In genomic region chr2:36370281-36370680, GRCh38 we compare ENCODE assay signal across 1 cellular context.
TF ChIP-seq lines count a peak whose summit lies in the region.

No MANE protein-coding gene starts in this region.

TF ChIP-seq in GM23338, 12 proteins besides CTCF, POLR2A, EP300 and RAD21 (continued from another document):
- TF ChIP-seq POLR2AphosphoS5 (IDR thresholded peaks at IDR 0.05; ENCODE audit: low read depth) (no peak), ZNF114 (CRISPR knock-in tag; IDR thresholded peaks at IDR 0.05) (no peak), JUNB (IDR thresholded peaks at IDR 0.05; ENCODE audit: unreplicated experiment) (no peak), STAT1 (IDR thresholded peaks at IDR 0.05; ENCODE audit: unreplicated experiment) (no peak), ZNF331 (CRISPR knock-in tag; IDR thresholded peaks at IDR 0.05; ENCODE audit: low read depth) (no peak)
- TF ChIP-seq, protein P1, sequence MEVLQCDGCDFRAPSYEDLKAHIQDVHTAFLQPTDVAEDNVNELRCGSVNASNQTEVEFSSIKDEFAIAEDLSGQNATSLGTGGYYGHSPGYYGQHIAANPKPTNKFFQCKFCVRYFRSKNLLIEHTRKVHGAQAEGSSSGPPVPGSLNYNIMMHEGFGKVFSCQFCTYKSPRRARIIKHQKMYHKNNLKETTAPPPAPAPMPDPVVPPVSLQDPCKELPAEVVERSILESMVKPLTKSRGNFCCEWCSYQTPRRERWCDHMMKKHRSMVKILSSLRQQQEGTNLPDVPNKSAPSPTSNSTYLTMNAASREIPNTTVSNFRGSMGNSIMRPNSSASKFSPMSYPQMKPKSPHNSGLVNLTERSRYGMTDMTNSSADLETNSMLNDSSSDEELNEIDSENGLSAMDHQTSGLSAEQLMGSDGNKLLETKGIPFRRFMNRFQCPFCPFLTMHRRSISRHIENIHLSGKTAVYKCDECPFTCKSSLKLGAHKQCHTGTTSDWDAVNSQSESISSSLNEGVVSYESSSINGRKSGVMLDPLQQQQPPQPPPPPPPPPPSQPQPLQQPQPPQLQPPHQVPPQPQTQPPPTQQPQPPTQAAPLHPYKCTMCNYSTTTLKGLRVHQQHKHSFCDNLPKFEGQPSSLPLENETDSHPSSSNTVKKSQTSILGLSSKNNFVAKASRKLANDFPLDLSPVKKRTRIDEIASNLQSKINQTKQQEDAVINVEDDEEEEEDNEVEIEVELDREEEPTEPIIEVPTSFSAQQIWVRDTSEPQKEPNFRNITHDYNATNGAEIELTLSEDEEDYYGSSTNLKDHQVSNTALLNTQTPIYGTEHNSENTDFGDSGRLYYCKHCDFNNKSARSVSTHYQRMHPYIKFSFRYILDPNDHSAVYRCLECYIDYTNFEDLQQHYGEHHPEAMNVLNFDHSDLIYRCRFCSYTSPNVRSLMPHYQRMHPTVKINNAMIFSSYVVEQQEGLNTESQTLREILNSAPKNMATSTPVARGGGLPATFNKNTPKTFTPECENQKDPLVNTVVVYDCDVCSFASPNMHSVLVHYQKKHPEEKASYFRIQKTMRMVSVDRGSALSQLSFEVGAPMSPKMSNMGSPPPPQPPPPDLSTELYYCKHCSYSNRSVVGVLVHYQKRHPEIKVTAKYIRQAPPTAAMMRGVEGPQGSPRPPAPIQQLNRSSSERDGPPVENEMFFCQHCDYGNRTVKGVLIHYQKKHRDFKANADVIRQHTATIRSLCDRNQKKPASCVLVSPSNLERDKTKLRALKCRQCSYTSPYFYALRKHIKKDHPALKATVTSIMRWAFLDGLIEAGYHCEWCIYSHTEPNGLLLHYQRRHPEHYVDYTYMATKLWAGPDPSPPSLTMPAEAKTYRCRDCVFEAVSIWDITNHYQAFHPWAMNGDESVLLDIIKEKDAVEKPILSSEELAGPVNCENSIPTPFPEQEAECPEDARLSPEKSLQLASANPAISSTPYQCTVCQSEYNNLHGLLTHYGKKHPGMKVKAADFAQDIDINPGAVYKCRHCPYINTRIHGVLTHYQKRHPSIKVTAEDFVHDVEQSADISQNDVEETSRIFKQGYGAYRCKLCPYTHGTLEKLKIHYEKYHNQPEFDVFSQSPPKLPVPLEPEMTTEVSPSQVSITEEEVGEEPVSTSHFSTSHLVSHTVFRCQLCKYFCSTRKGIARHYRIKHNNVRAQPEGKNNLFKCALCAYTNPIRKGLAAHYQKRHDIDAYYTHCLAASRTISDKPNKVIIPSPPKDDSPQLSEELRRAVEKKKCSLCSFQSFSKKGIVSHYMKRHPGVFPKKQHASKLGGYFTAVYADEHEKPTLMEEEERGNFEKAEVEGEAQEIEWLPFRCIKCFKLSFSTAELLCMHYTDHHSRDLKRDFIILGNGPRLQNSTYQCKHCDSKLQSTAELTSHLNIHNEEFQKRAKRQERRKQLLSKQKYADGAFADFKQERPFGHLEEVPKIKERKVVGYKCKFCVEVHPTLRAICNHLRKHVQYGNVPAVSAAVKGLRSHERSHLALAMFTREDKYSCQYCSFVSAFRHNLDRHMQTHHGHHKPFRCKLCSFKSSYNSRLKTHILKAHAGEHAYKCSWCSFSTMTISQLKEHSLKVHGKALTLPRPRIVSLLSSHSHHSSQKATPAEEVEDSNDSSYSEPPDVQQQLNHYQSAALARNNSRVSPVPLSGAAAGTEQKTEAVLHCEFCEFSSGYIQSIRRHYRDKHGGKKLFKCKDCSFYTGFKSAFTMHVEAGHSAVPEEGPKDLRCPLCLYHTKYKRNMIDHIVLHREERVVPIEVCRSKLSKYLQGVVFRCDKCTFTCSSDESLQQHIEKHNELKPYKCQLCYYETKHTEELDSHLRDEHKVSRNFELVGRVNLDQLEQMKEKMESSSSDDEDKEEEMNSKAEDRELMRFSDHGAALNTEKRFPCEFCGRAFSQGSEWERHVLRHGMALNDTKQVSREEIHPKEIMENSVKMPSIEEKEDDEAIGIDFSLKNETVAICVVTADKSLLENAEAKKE (CRISPR knock-in tag; IDR thresholded peaks at IDR 0.05): no peak
